8 cellular contexts compared by ENCODE assay signal in the genomic region with DNA sequence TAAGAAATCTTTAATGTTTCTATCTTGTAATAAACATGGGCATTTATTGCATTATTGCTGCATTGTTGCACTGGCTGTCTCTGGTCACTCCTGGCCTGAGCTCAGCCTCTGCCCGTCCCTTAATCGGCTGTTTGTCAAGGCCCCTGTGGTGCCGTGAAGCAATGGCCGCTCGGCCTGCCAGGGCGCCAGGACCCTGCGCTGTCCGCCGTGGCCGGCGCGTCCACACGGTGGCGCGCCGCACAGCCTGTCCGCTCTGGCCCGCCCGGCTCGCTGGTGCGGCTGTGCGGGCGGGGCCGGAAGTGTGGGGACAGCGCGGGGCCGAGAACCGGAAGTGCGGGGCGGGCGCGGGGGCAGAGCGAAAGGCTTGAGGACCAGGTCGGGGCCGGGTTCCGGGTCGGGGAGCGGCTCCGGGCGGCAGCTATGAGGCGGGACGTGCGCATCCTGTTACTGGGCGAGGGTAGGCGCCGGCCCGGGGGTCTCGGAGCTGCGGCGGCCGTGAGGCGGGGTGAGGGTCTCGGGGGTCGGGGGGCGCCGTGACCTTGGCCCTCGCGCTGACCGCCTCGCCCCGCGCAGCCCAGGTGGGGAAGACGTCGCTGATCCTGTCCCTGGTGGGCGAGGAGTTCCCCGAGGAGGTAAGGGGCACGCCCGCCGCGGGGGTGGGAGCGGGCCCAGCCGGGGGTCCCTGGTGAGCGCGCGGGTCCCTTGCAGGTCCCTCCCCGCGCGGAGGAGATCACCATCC. TPM values are rescaled to one million over a fixed set of nuclear protein-coding genes. Genes with fewer than 3 reads are reported as not detected.
DNase-seq lines count a peak whose midpoint lies in the region; ATAC-seq and TF ChIP-seq lines count a peak whose summit lies in the region.

Gene RHOT2 (plus strand): TSS at position 353 of the 739 bp plus-strand sequence. CDS start 68 bp downstream, at position 421.

- H3K27me3 ChIP-seq in iPS-20b (ENCODE audit: insufficient read depth, low read length): no peaks in the 10 kb centered on the region

- ATAC-seq in GM18858 (IDR thresholded peaks at IDR 0.05; ENCODE audit: unreplicated experiment) (peak; percentile 71), HG03103 (IDR thresholded peaks at IDR 0.05; ENCODE audit: low read depth, unreplicated experiment) (peak; percentile 72)

- H3K4me1 ChIP-seq in iPS-20b (ENCODE audit: insufficient read depth, low read length): peaks cover 3% of the 10 kb centered on the region; the same call in 1 of the 2 replicates

- peak within 1 kb of the TSS; percentile 87 for H3K4me3 ChIP-seq in iPS-20b (ENCODE audit: low read length)
- H3K4me3 ChIP-seq in skin epidermis: peak within 1 kb of the TSS; percentile 70 to 98 (median 94)

- peak; percentile 92 for TF ChIP-seq CTCF in VCaP (conservative IDR thresholded peaks at IDR 0.05)

- no peaks in the 10 kb centered on the region for H3K9me3 ChIP-seq in iPS-20b (ENCODE audit: insufficient read depth, low read depth, low read length)

- peaks cover 38% of the 10 kb centered on the region for H3K36me3 ChIP-seq in iPS-20b (ENCODE audit: insufficient read depth, low read depth, low read length)

- peak within 1 kb of the TSS; percentile 89 for H3K9ac ChIP-seq in iPS-20b (ENCODE audit: low read depth, low read length)

- H3K27ac ChIP-seq in VCaP: peak within 1 kb of the TSS; percentile 86
- no peak within 1 kb of the TSS for H3K27ac ChIP-seq in iPS-20b (ENCODE audit: low read length)
- H3K27ac ChIP-seq in skin epidermis: peak within 1 kb of the TSS; percentile 82 to 98 (median 93)

- DNase-seq in A172 (ENCODE audit: low spot score) (peak; percentile 75), NCI-H2196 (lab: John Stamatoyannopoulos, UW; ENCODE audit: unreplicated experiment) (peak; percentile 95), T47D (ENCODE audit: low read depth in 1 of 2, low spot score in 1 of 2) (peak; percentile 71 to 95)

- in situ Hi-C loops in T47D (cut with HindIII; ENCODE audit: low pct_unique_long_range_greater_than_20kb, low sequenced_read_pairs): no loop called here

RNA-seq across cellular contexts. Expression of gene RHOT2, which starts in this region (rescaled TPM):
- total RNA-seq in A172 (2014; rRNA removed; shearing (Covaris generic)): 38.5 and 41.2 TPM in 2 replicates
